Comparison of ENCODE assay signal across 14 cellular contexts in genomic region chr13:113595131-113595530, GRCh38.
"Had no signal": no experiment of that assay in that cellular context is flagged by ENCODE, and none has a peak within 500 bp of the region (broad histone marks: within the 10 kb centered on the region; RNA-seq: fewer than 3 reads in every experiment).

No MANE protein-coding gene starts in this region.

- H3K36me3 ChIP-seq: adrenal gland, colonic mucosa had no signal

- DNase-seq: activated CD4-positive, alpha-beta T cell treated with anti-CD3 and anti-CD28 coated beads, Interleukin-2, amount 50 U/mL, for 1 hour; activated CD4-positive, CD25-positive, alpha-beta regulatory T cell; activated naive CD4-positive, alpha-beta T cell treated with anti-CD3 and anti-CD28 coated beads, Interleukin-2, amount 50 U/mL, for 16 hours; colonic mucosa; effector CD8-positive, alpha-beta T cell; hypothalamus; naive B cell; small intestine; T-helper 2 cell had no signal

- H3K27ac Mint-ChIP-seq: activated T-helper 1 cell treated with anti-CD3 and anti-CD28 coated beads, Interleukin-12 subunit alpha, Interleukin-12 subunit beta, Interleukin-2, Interleukin-4 antibody, amounts not matched to agents 30 ng/mL and 10 ng/mL and 1 ng/mL, durations not matched to agents 14 hours and 24 hours and 36 hours; stimulated activated memory B cell treated with anti-CD40 and anti-IgM and Interleukin-4, amounts not matched to agents 10 μg/mL and 1 μg/mL and 100 μg/mL, for 72 hours had no signal

- H3K27ac ChIP-seq: adrenal gland, colonic mucosa, epithelial cell of prostate had no signal

- H3K4me3 ChIP-seq: adrenal gland, colonic mucosa, lung had no signal

- H3K9me3 ChIP-seq: adrenal gland, colonic mucosa had no signal

- ATAC-seq: stimulated activated memory B cell treated with anti-CD40 and anti-IgM and Interleukin-4, amounts not matched to agents 10 μg/mL and 1 μg/mL and 100 μg/mL, for 72 hours had no signal

- H3K4me3 Mint-ChIP-seq: activated T-helper 1 cell treated with anti-CD3 and anti-CD28 coated beads, Interleukin-12 subunit alpha, Interleukin-12 subunit beta, Interleukin-2, Interleukin-4 antibody, amounts not matched to agents 30 ng/mL and 10 ng/mL and 1 ng/mL, durations not matched to agents 14 hours and 24 hours and 36 hours; stimulated activated memory B cell treated with anti-CD40 and anti-IgM and Interleukin-4, amounts not matched to agents 10 μg/mL and 1 μg/mL and 100 μg/mL, for 72 hours had no signal

- H3K27me3 ChIP-seq: adrenal gland, colonic mucosa had no signal

- H3K4me1 ChIP-seq: adrenal gland, colonic mucosa had no signal

- H3K27me3 Mint-ChIP-seq: naive B cell; stimulated activated memory B cell treated with anti-CD40 and anti-IgM and Interleukin-4, amounts not matched to agents 10 μg/mL and 1 μg/mL and 100 μg/mL, for 72 hours had no signal

- H3K9me3 Mint-ChIP-seq: activated T-helper 1 cell treated with anti-CD3 and anti-CD28 coated beads, Interleukin-12 subunit alpha, Interleukin-12 subunit beta, Interleukin-2, Interleukin-4 antibody, amounts not matched to agents 30 ng/mL and 10 ng/mL and 1 ng/mL, durations not matched to agents 14 hours and 24 hours and 36 hours; stimulated activated memory B cell treated with anti-CD40 and anti-IgM and Interleukin-4, amounts not matched to agents 10 μg/mL and 1 μg/mL and 100 μg/mL, for 72 hours had no signal
